8 cellular contexts compared by ENCODE assay signal in genomic region chr2:91895091-91895490, GRCh38.
A peak's percentile ranks its signal among the peaks of the same experiment; 100 is the strongest.
DNase-seq lines count a peak whose midpoint lies in the region; ATAC-seq and TF ChIP-seq lines count a peak whose summit lies in the region.
"Not testable (repeated sequence)": the region's sequence is repeated elsewhere in the genome, so short reads cannot be mapped to it uniquely, and the experiment has no call there.

No MANE protein-coding gene starts in this region.

- H3K27me3 ChIP-seq in BJ (ENCODE audit: control insufficient read depth, insufficient read depth, low read length); KMS-11 (ENCODE audit: insufficient read depth, low read depth); Panc1 (ENCODE audit: control insufficient read depth, insufficient read depth, low read length); brain microvascular endothelial cell (replicated peaks); liver (ENCODE audit: control insufficient read depth in 4 of 4, insufficient read depth in 4 of 4, low read length in 3 of 4): not testable (repeated sequence)

- not testable (repeated sequence) for H3K79me2 ChIP-seq in KMS-11 (ENCODE audit: insufficient read depth, low read depth)

- TF ChIP-seq CTCF in BJ (IDR thresholded peaks at IDR 0.05; ENCODE audit: insufficient read depth, low read depth, low read length) (peak; percentile 39; the same call in 1 of the 2 replicates), GM12872 (IDR thresholded peaks at IDR 0.05; ENCODE audit: insufficient read depth, low read depth, low read length) (peak; percentile 34; the same call in 1 of the 3 replicates), KMS-11 (conservative IDR thresholded peaks at IDR 0.05; ENCODE audit: low read depth, low read length) (peak; percentile 49), Panc1 (IDR thresholded peaks at IDR 0.05) (peak; percentile 67), brain microvascular endothelial cell (IDR thresholded peaks at IDR 0.05; ENCODE audit: low read depth, low read length, missing control alignments) (peak; percentile 35), fibroblast of pulmonary artery (IDR thresholded peaks at IDR 0.05; ENCODE audit: low read length, missing control alignments) (peak; percentile 3), liver (IDR thresholded peaks at IDR 0.05; ENCODE audit: low read depth, low read length, missing input control) (peak; percentile 41), type B pancreatic cell (conservative IDR thresholded peaks at IDR 0.05) (peak; percentile 26)

- not testable (repeated sequence) for H3K4me1 Mint-ChIP-seq in type B pancreatic cell (ENCODE audit: unreplicated experiment)

- not testable (repeated sequence) for DNase-seq in BJ (ENCODE audit: low read depth); Panc1 (ENCODE audit: low read depth, low spot score); brain microvascular endothelial cell; fibroblast of pulmonary artery (ENCODE audit: low read depth); type B pancreatic cell (ENCODE audit: extremely low spot score, unreplicated experiment)

- not testable (repeated sequence) for H3K9ac ChIP-seq in KMS-11; liver (ENCODE audit: low read depth in 1 of 2, low read length in 2 of 2)

- 15% methylated on average over 4 of the region's 5 CpGs for whole genome bisulfite sequencing in liver

- H3K36me3 ChIP-seq in BJ (ENCODE audit: control insufficient read depth, insufficient read depth, low read length); KMS-11 (ENCODE audit: insufficient read depth); Panc1 (ENCODE audit: control insufficient read depth, insufficient read depth, low read length); brain microvascular endothelial cell (replicated peaks); liver (ENCODE audit: control insufficient read depth in 4 of 4, insufficient read depth in 3 of 4, low read depth in 1 of 4, low read length in 3 of 4): not testable (repeated sequence)

- CTCF ChIA-PET in BJ (lab: Yijun Ruan, JAX); Panc1 (lab: Charles Lee): not testable (repeated sequence)

- not testable (repeated sequence) for H3K36me3 Mint-ChIP-seq in type B pancreatic cell

- H4K20me1 ChIP-seq in KMS-11 (ENCODE audit: insufficient read depth): not testable (repeated sequence)

- not testable (repeated sequence) for H3K27me3 Mint-ChIP-seq in type B pancreatic cell

- not testable (repeated sequence) for H3K9me3 Mint-ChIP-seq in type B pancreatic cell

- H3K4me3 ChIP-seq in BJ (ENCODE audit: low read depth, low read length); KMS-11 (IDR thresholded peaks at IDR 0.05; ENCODE audit: insufficient read depth, low read depth, low read length); Panc1 (ENCODE audit: low read depth in 2 of 2, low read length in 2 of 2); brain microvascular endothelial cell (ENCODE audit: low read depth, low read length); fibroblast of pulmonary artery (replicated peaks; ENCODE audit: low read depth, low read length); liver (ENCODE audit: low read depth in 1 of 3, low read length in 3 of 3): not testable (repeated sequence)

- peak; percentile 41 to 56 for TF ChIP-seq RAD21 in liver (IDR thresholded peaks at IDR 0.05)

- not testable (repeated sequence) for H3K4me1 ChIP-seq in KMS-11 (ENCODE audit: low read depth, poor library complexity, severe bottlenecking); Panc1 (ENCODE audit: control insufficient read depth, insufficient read depth, low read length); liver (ENCODE audit: control insufficient read depth in 4 of 4, insufficient read depth in 4 of 4, low read length in 3 of 4)

- H3K9me3 ChIP-seq in Panc1 (ENCODE audit: control insufficient read depth, insufficient read depth, low read depth, low read length); liver (ENCODE audit: control insufficient read depth in 4 of 4, low read length in 3 of 4): not testable (repeated sequence)

- not testable (repeated sequence) for BruUV-seq in Panc1 (replicated peaks; lab: Mats Ljungman, UMichigan)

- in situ Hi-C loops in Panc1 (cut with HindIII; ENCODE audit: low pct_unique_long_range_greater_than_20kb, low sequenced_read_pairs); brain microvascular endothelial cell (cut with HindIII; ENCODE audit: low pct_ligation_motif_present, low sequenced_read_pairs): not testable (repeated sequence)

- ATAC-seq in Panc1: not testable (repeated sequence)

- not testable (repeated sequence) for H3K27ac Mint-ChIP-seq in type B pancreatic cell

- intact Hi-C loops in Panc1 (cut with micrococcal nuclease; ENCODE audit: unreplicated experiment): not testable (repeated sequence)

- H3K4me2 ChIP-seq in KMS-11: not testable (repeated sequence)

- POLR2A ChIA-PET in BJ (lab: Charles Lee); Panc1 (lab: Charles Lee): not testable (repeated sequence)

- H3K4me3 Mint-ChIP-seq in type B pancreatic cell: not testable (repeated sequence)

- not testable (repeated sequence) for H3K27ac ChIP-seq in KMS-11; Panc1 (ENCODE audit: low read length); brain microvascular endothelial cell; liver (ENCODE audit: low read depth in 1 of 2, low read length in 2 of 2)

- not testable (repeated sequence) for H2AFZ ChIP-seq in KMS-11 (ENCODE audit: low read depth)

Comparison
In these comparisons a context has a peak if more than half of its experiments do, and no peak if none do; other contexts are left out.
1. CTCF ChIP-seq: peak in every context shown above with its lines; median percentile 67 in Panc1; 49 in KMS-11; 41 in liver; 39 in BJ; 35 in brain microvascular endothelial cell; 34 in GM12872; 26 in type B pancreatic cell; 3 in fibroblast of pulmonary artery.